20 cellular contexts compared by ENCODE assay signal in the genomic region with DNA sequence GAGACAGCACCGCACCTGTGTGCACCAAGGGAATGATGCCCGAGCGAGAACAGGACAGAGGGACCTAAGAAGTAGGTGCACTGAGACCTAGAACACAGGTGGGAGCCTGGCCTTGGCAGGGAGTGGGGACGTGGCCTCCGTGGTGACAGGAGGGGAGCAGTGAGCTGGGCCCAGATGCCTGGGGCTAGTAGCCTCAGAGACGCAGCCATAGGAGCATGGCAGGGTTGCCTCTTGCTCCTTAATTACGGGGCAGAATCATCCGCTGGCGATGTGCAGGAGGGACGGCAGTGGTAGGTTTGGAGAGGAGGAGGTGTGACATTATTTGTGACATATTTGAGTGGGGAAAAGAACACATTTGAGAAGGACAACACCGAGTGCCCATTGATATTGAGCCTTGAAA. TPM values are rescaled to one million over a fixed set of nuclear protein-coding genes. Genes with fewer than 3 reads are reported as not detected.
DNase-seq lines count a peak whose midpoint lies in the region; ATAC-seq and TF ChIP-seq lines count a peak whose summit lies in the region.
"Had no signal": no experiment of that assay in that cellular context is flagged by ENCODE, and none has a peak within 500 bp of the region (broad histone marks: within the 10 kb centered on the region; RNA-seq: fewer than 3 reads in every experiment).

No MANE protein-coding gene starts in this region.

- whole genome bisulfite sequencing in IMR-90 (ENCODE audit: extremely low coverage in 2 of 2, insufficient read length in 1 of 2), 2 experiments: 76% methylated on average over 7 of the region's 11 CpGs; no CpG with 5 or more reads in 1 of the 2 experiments
- 88 to 93% (median 91%) methylated on average over 11 of the region's 11 CpGs for WGBS in spleen, 5 donors

- POLR2A ChIA-PET in IMR-90 (lab: Charles Lee; ENCODE audit: unreplicated experiment): no interaction called here

- H3K36me3 ChIP-seq in IMR-90 (ENCODE audit: control insufficient read depth, insufficient read depth, low read length): no peaks in the 10 kb centered on the region
- H3K36me3 ChIP-seq in RWPE2 (ENCODE audit: low read depth): no peaks in the 10 kb centered on the region
- no peaks in the 10 kb centered on the region for H3K36me3 ChIP-seq in lower lobe of right lung
- no peaks in the 10 kb centered on the region for H3K36me3 ChIP-seq in spleen
- H3K36me3 ChIP-seq: SJSA1 had no signal

- intact Hi-C loops in IMR-90 (cut with micrococcal nuclease) (no loop called here), lower lobe of right lung (cut with DNase I) (no loop called here), spleen (cut with DNase I; ENCODE audit: low total_unique reads) (no loop called here)

- TF ChIP-seq POLR2A in IMR-90 (IDR thresholded peaks at IDR 0.05; ENCODE audit: low read depth, low read length): no peak
- no peak for TF ChIP-seq POLR2A in spleen (IDR thresholded peaks at IDR 0.05)

- no peak overlapping the region for H3K4ac ChIP-seq in IMR-90 (ENCODE audit: low read depth, low read length)

- H3K9me3 ChIP-seq in IMR-90 (ENCODE audit: control insufficient read depth, insufficient read depth, low read length): peaks cover 7% of the 10 kb centered on the region
- H3K9me3 ChIP-seq in RWPE2 (ENCODE audit: severe bottlenecking): peaks cover 11% of the 10 kb centered on the region
- H3K9me3 ChIP-seq in lower lobe of right lung: peaks cover 15% of the 10 kb centered on the region
- peaks cover 3 to 25% (median 20%) of the 10 kb centered on the region in 8 donors for H3K9me3 ChIP-seq in spleen

- no peak overlapping the region for H2BK5ac ChIP-seq in IMR-90 (ENCODE audit: low read depth, low read length, poor library complexity, severe bottlenecking)

- in situ Hi-C loops in IMR-90 (cut with MboI; ENCODE audit: low sequenced_read_pairs): no loop called here

- H3K4me1 Mint-ChIP-seq in HFFc6 (ENCODE audit: low read depth): no peaks in the 10 kb centered on the region

- no peak overlapping the region for H3K9ac ChIP-seq in IMR-90 (ENCODE audit: low read depth, low read length)

- H3K4me1 ChIP-seq in IMR-90 (ENCODE audit: control insufficient read depth, insufficient read depth, low read length): no peaks in the 10 kb centered on the region
- H3K4me1 ChIP-seq in RWPE2 (ENCODE audit: insufficient read depth, poor library complexity, severe bottlenecking): no peaks in the 10 kb centered on the region
- no peaks in the 10 kb centered on the region for H3K4me1 ChIP-seq in lower lobe of right lung
- H3K4me1 ChIP-seq in spleen: no peaks in the 10 kb centered on the region
- H3K4me1 ChIP-seq: Caco-2, SJSA1 had no signal

- no peak overlapping the region for H2BK15ac ChIP-seq in IMR-90 (ENCODE audit: low read depth, low read length)

- H3K27me3 ChIP-seq in IMR-90 (ENCODE audit: control insufficient read depth, insufficient read depth, low read length) (peaks cover 28% of the 10 kb centered on the region), RWPE2 (ENCODE audit: insufficient read depth, poor library complexity, severe bottlenecking) (no peaks in the 10 kb centered on the region), lower lobe of right lung (ENCODE audit: low read depth) (no peaks in the 10 kb centered on the region), spleen (replicated peaks in 1 of 7) (no peaks in the 10 kb centered on the region)

- no peak for ATAC-seq in IMR-90 (ENCODE audit: low read depth)
- ATAC-seq in RWPE2 (ENCODE audit: low read depth): no peak
- no peak for ATAC-seq in lower lobe of right lung
- ATAC-seq in HG03378 (IDR thresholded peaks at IDR 0.05; ENCODE audit: unreplicated experiment): no peak
- ATAC-seq: Panc1 had no signal

- peaks cover 12% of the 10 kb centered on the region for H3K27me3 Mint-ChIP-seq in HFFc6 (ENCODE audit: insufficient read depth)
- H3K27me3 Mint-ChIP-seq: CD4-positive, alpha-beta T cell had no signal

- H3K9me1 ChIP-seq in IMR-90 (ENCODE audit: insufficient read depth, low read length): no peaks in the 10 kb centered on the region

- no peak for DNase-seq in IMR-90
- DNase-seq in RWPE2 (ENCODE audit: low spot score): peak; percentile 34
- DNase-seq in lower lobe of right lung: peak; percentile 23
- DNase-seq in spleen: peak; percentile 64
- DNase-seq in HFFc6: no peak
- DNase-seq in NCI-H1417 treated with DMSO at 0.1 percent for 48 hours (lab: John Stamatoyannopoulos, UW): no peak
- DNase-seq: CD4-positive, alpha-beta T cell; KG1; NCI-H1092; NCI-H1436 treated with DMSO at 0.1 percent for 48 hours; NCI-H1930; NCI-H2227 treated with DMSO at 0.1 percent for 48 hours; NCI-H510A; NCI-H774; NK-92 treated with Interleukin-12 subunit alpha and Interleukin-12 subunit beta, amount 100 ng/mL, for 24 hours had no signal

- H3K4me3 Mint-ChIP-seq in HFFc6: no peak overlapping the region
- H3K4me3 Mint-ChIP-seq: CD4-positive, alpha-beta T cell had no signal

- H2AFZ ChIP-seq in IMR-90 (replicated peaks; ENCODE audit: low read length, poor library complexity): peak overlapping the region; percentile 58

- no peak overlapping the region for H4K8ac ChIP-seq in IMR-90 (ENCODE audit: low read depth in 2 of 2, low read length in 2 of 2)

- H4K20me1 ChIP-seq in IMR-90 (ENCODE audit: insufficient read depth, low read length): no peaks in the 10 kb centered on the region

- H3K27ac ChIP-seq in IMR-90 (ENCODE audit: insufficient read depth, low read length) (no peak overlapping the region), RWPE2 (ENCODE audit: poor library complexity, severe bottlenecking) (no peak overlapping the region), lower lobe of right lung (no peak overlapping the region), spleen (no peak overlapping the region)
- H3K27ac ChIP-seq: HL-60, SJSA1 had no signal

- no peak for TF ChIP-seq CTCF in IMR-90 (conservative IDR thresholded peaks at IDR 0.05; ENCODE audit: low read depth, low read length)
- TF ChIP-seq CTCF in RWPE2 (IDR thresholded peaks at IDR 0.05; ENCODE audit: poor library complexity, severe bottlenecking): no peak
- TF ChIP-seq CTCF in lower lobe of right lung (IDR thresholded peaks at IDR 0.05): no peak
- TF ChIP-seq CTCF in spleen (IDR thresholded peaks at IDR 0.05 in 8 of 11, conservative IDR thresholded peaks at IDR 0.05 in 3 of 11): no peak
- TF ChIP-seq CTCF in HFFc6 (IDR thresholded peaks at IDR 0.05): no peak

- BruUV-seq in IMR-90 (replicated peaks; lab: Mats Ljungman, UMichigan): no TSS peak

- peaks cover 10% of the 10 kb centered on the region for H3K36me3 Mint-ChIP-seq in HFFc6 (ENCODE audit: low read depth)

- H2BK120ac ChIP-seq in IMR-90 (ENCODE audit: low read depth, low read length): no peak overlapping the region

- no peak overlapping the region for H2AK5ac ChIP-seq in IMR-90 (ENCODE audit: low read depth, low read length)

- no peaks in the 10 kb centered on the region for H3K79me1 ChIP-seq in IMR-90 (ENCODE audit: low read depth in 1 of 2, low read length in 2 of 2)

- no peak overlapping the region for H3K23ac ChIP-seq in IMR-90 (ENCODE audit: low read depth, low read length)

- H3K4me2 ChIP-seq in IMR-90 (ENCODE audit: low read depth, low read length): no peak overlapping the region

- no peak overlapping the region for H2BK20ac ChIP-seq in IMR-90 (ENCODE audit: low read depth, low read length)

- H4K5ac ChIP-seq in IMR-90 (ENCODE audit: low read depth, low read length): no peak overlapping the region

- no peak overlapping the region for H3K18ac ChIP-seq in IMR-90 (ENCODE audit: low read depth, low read length)

- H3K27ac Mint-ChIP-seq in HFFc6: no peak overlapping the region
- H3K27ac Mint-ChIP-seq: CD4-positive, alpha-beta T cell had no signal

- H3K14ac ChIP-seq in IMR-90 (replicated peaks; ENCODE audit: low read depth, low read length): no peak overlapping the region

- dilution Hi-C loops in IMR-90 (cut with HindIII; ENCODE audit: low sequenced_read_pairs, unreplicated experiment): no loop called here

- H2AK9ac ChIP-seq in IMR-90 (replicated peaks; ENCODE audit: low read depth, low read length, poor library complexity): no peak overlapping the region

- no peak overlapping the region for H4K91ac ChIP-seq in IMR-90 (ENCODE audit: insufficient read depth, low read depth, low read length)

- CTCF ChIA-PET in IMR-90 (lab: Yijun Ruan, JAX): no interaction called here

- TF ChIP-seq RAD21 in IMR-90 (IDR thresholded peaks at IDR 0.05; ENCODE audit: low read length): no peak

- peaks cover 12% of the 10 kb centered on the region for H3K9me3 Mint-ChIP-seq in HFFc6

- H3K56ac ChIP-seq in IMR-90 (ENCODE audit: extremely low read depth, insufficient read depth, low read length): no peak overlapping the region

- H3K4me3 ChIP-seq in IMR-90 (ENCODE audit: insufficient read depth, low read depth, low read length): no peak overlapping the region
- H3K4me3 ChIP-seq in RWPE2 (ENCODE audit: severe bottlenecking): no peak overlapping the region
- no peak overlapping the region for H3K4me3 ChIP-seq in lower lobe of right lung
- H3K4me3 ChIP-seq in spleen: no peak overlapping the region
- H3K4me3 ChIP-seq: SJSA1 had no signal

TF ChIP-seq in IMR-90, 13 proteins besides CTCF, POLR2A, EP300 and RAD21 (continues in another document):
- TF ChIP-seq, protein P1, sequence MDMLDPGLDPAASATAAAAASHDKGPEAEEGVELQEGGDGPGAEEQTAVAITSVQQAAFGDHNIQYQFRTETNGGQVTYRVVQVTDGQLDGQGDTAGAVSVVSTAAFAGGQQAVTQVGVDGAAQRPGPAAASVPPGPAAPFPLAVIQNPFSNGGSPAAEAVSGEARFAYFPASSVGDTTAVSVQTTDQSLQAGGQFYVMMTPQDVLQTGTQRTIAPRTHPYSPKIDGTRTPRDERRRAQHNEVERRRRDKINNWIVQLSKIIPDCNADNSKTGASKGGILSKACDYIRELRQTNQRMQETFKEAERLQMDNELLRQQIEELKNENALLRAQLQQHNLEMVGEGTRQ (IDR thresholded peaks at IDR 0.05; ENCODE audit: low read depth, low read length): no peak
- TF ChIP-seq RCOR1 (IDR thresholded peaks at IDR 0.05; ENCODE audit: insufficient replicate concordance, low read length) (no peak), BHLHE40 (IDR thresholded peaks at IDR 0.05; ENCODE audit: low read depth, low read length) (no peak), MXI1 (IDR thresholded peaks at IDR 0.05; ENCODE audit: borderline replicate concordance, low read depth, low read length) (no peak), NFE2L2 (IDR thresholded peaks at IDR 0.05; ENCODE audit: low read depth, low read length) (no peak), RFX5 (IDR thresholded peaks at IDR 0.05; ENCODE audit: low read depth, low read length) (no peak), CEBPB (IDR thresholded peaks at IDR 0.05; ENCODE audit: low read depth, low read length) (no peak), FOS (IDR thresholded peaks at IDR 0.05; ENCODE audit: low read depth, low read length) (no peak), MAFK (IDR thresholded peaks at IDR 0.05; ENCODE audit: low read depth, low read length) (no peak)

RNA-seq across cellular contexts. Expression of gene HPCAL1, which starts 57.0 kb away (rescaled TPM):
- total RNA-seq in IMR-90 (2012; rRNA removed): 8.2 and 9.4 TPM in 2 replicates
- polyA plus RNA-seq in IMR-90 (2012; rRNA removed): 31.0 and 33.7 TPM in 2 replicates
- 25.5 and 52.7 TPM in 2 replicates for polyA plus RNA-seq in IMR-90 (2012; cell fraction: cytosol; rRNA removed)
- 18.3 and 34.8 TPM in 2 replicates for polyA plus RNA-seq in IMR-90 (2012; cell fraction: nucleus; rRNA removed; ENCODE audit: low replicate concordance)
- 132 TPM for total RNA-seq in lower lobe of right lung
- total RNA-seq in spleen: 10 to 100 TPM; 42.3 to 80.6 (median 57.5) TPM
- polyA plus RNA-seq in spleen: 10 to 100 TPM; 41.9 to 58.5 (median 57.9) TPM
- 10 to 100 TPM; 36.3 to 60.3 (median 57.2) TPM for total RNA-seq in HFFc6 (2021; fragmentation: NEBNext Ultra II Directional; extraction: Animal tissue kit (Norgen Biotek cat#: 25700))

Comparison
In these comparisons a context has a peak if more than half of its experiments do, and no peak if none do; other contexts are left out.
1. DNase-seq: peak in RWPE2 (single experiment), lower lobe of right lung (single experiment) and spleen (single experiment); none in IMR-90 (single experiment), HFFc6 (single experiment) and NCI-H1417 treated with DMSO at 0.1 percent for 48 hours (single experiment).